28 cellular contexts compared by ENCODE assay signal in genomic region chr6:52921743-52922142, GRCh38. TPM values are rescaled to one million over a fixed set of nuclear protein-coding genes. Genes with fewer than 3 reads are reported as not detected.
"Had no signal": no experiment of that assay in that cellular context is flagged by ENCODE, and none has a peak within 500 bp of the region (broad histone marks: within the 10 kb centered on the region; RNA-seq: fewer than 3 reads in every experiment).

No MANE protein-coding gene starts in this region.

- H3K36me3 Mint-ChIP-seq: activated naive CD8-positive, alpha-beta T cell treated with anti-CD3 and anti-CD28 coated beads, Interleukin-2, amount 10 ng/mL, durations not matched to agents 7 days and 5 days had no signal

- H3K4me2 ChIP-seq: KMS-11, SK-N-SH had no signal

- H3K9ac ChIP-seq: KMS-11, SK-N-SH had no signal

- H3K4me1 ChIP-seq: breast epithelium, Peyer's patch, SJCRH30 had no signal

- H3K27me3 ChIP-seq: breast epithelium, Peyer's patch, SJCRH30 had no signal

- H3K4me1 Mint-ChIP-seq: activated CD4-positive, alpha-beta memory T cell treated with anti-CD3 and anti-CD28 coated beads, Interleukin-2, amount 10 ng/mL, durations not matched to agents 7 days and 5 days; activated naive CD8-positive, alpha-beta T cell treated with anti-CD3 and anti-CD28 coated beads, Interleukin-2, amount 10 ng/mL, durations not matched to agents 7 days and 5 days had no signal

- H3K9me3 ChIP-seq: breast epithelium, Peyer's patch, SJCRH30, SK-N-SH had no signal

- H3K27ac Mint-ChIP-seq: activated CD4-positive, alpha-beta memory T cell treated with anti-CD3 and anti-CD28 coated beads, Interleukin-2, amount 10 ng/mL, durations not matched to agents 7 days and 5 days; activated CD4-positive, alpha-beta T cell treated with anti-CD3 and anti-CD28 coated beads for 36 hours; activated naive CD8-positive, alpha-beta T cell treated with anti-CD3 and anti-CD28 coated beads, Interleukin-2, amount 10 ng/mL, durations not matched to agents 7 days and 5 days had no signal

- ATAC-seq: activated CD4-positive, alpha-beta T cell treated with anti-CD3 and anti-CD28 coated beads for 36 hours had no signal

- H3K9me3 Mint-ChIP-seq: activated CD4-positive, alpha-beta memory T cell treated with anti-CD3 and anti-CD28 coated beads, Interleukin-2, amount 10 ng/mL, durations not matched to agents 7 days and 5 days; activated naive CD8-positive, alpha-beta T cell treated with anti-CD3 and anti-CD28 coated beads, Interleukin-2, amount 10 ng/mL, durations not matched to agents 7 days and 5 days had no signal

- H3K4me3 Mint-ChIP-seq: activated CD4-positive, alpha-beta memory T cell treated with anti-CD3 and anti-CD28 coated beads, Interleukin-2, amount 10 ng/mL, durations not matched to agents 7 days and 5 days; activated CD4-positive, alpha-beta T cell treated with anti-CD3 and anti-CD28 coated beads for 36 hours; activated naive CD8-positive, alpha-beta T cell treated with anti-CD3 and anti-CD28 coated beads, Interleukin-2, amount 10 ng/mL, durations not matched to agents 7 days and 5 days had no signal

- H3K4me3 ChIP-seq: breast epithelium, Peyer's patch, SJCRH30 had no signal

- H3K36me3 ChIP-seq: breast epithelium, Peyer's patch, SJCRH30, WERI-Rb-1 had no signal

- DNase-seq: activated CD4-positive, alpha-beta memory T cell treated with anti-CD3 and anti-CD28 coated beads, Interleukin-2, amount 10 ng/mL, durations not matched to agents 7 days and 5 days; activated CD4-positive, alpha-beta T cell treated with anti-CD3 and anti-CD28 coated beads for 36 hours; activated CD4-positive, alpha-beta T cell treated with anti-CD3 and anti-CD28 coated beads, Interleukin-2, amount 50 U/mL, for 1 hour; activated naive CD4-positive, alpha-beta T cell treated with anti-CD3 and anti-CD28 coated beads, Interleukin-2, amount 50 U/mL, for 16 hours; activated naive CD8-positive, alpha-beta T cell treated with anti-CD3 and anti-CD28 coated beads, Interleukin-2, amount 10 ng/mL, durations not matched to agents 7 days and 5 days; aorta; MV-4-11; NCI-H1092 treated with DMSO at 0.1 percent for 48 hours; NCI-H1436; NCI-H1694 treated with DMSO at 0.1 percent for 48 hours; NCI-H2029 treated with DMSO at 0.1 percent for 48 hours; NCI-H345; NCI-H510A; NCI-H526 treated with DMSO at 0.1 percent for 48 hours; NK-92 treated with Interleukin-12 subunit alpha and Interleukin-12 subunit beta, amount 100 ng/mL, for 24 hours; OCI-M1; Peyer's patch; Right ventricle myocardium superior; SJCRH30; SK-N-SH; T-helper 1 cell; WERI-Rb-1 had no signal

- H3K27ac ChIP-seq: breast epithelium, KMS-11, Peyer's patch, RWPE1, SJCRH30 had no signal

RNA-seq across cellular contexts. Expression of gene GSTA3, which starts 12.2 kb away (rescaled TPM):
- total RNA-seq: activated CD4-positive, alpha-beta memory T cell treated with anti-CD3 and anti-CD28 coated beads, Interleukin-2, amount 10 ng/mL, durations not matched to agents 7 days and 5 days; activated CD4-positive, alpha-beta T cell treated with anti-CD3 and anti-CD28 coated beads for 36 hours; activated CD8-positive, alpha-beta memory T cell treated with anti-CD3 and anti-CD28 coated beads for 36 hours; activated naive CD8-positive, alpha-beta T cell treated with anti-CD3 and anti-CD28 coated beads, Interleukin-2, amount 10 ng/mL, durations not matched to agents 7 days and 5 days; aorta; breast epithelium; MCF 10A; Peyer's patch; Right ventricle myocardium superior; SJCRH30; T-helper 2 cell treated with Interferon-gamma antibody and Interleukin-4, amounts not matched to agents 100 ng/mL and 5 ng/mL, for 36 hours had no signal
- polyA plus RNA-seq: aorta, SK-N-SH had no signal
